ENCODE assay signal across 17 cellular contexts in genomic region chr6:123986938-123987337, GRCh38.
DNase-seq lines count a peak whose midpoint lies in the region; ATAC-seq and TF ChIP-seq lines count a peak whose summit lies in the region.
"Had no signal": no experiment of that assay in that cellular context is flagged by ENCODE, and none has a peak within 500 bp of the region (broad histone marks: within the 10 kb centered on the region; RNA-seq: fewer than 3 reads in every experiment).

No MANE protein-coding gene starts in this region.

- no peak for TF ChIP-seq CTCF in RWPE1 (conservative IDR thresholded peaks at IDR 0.05; ENCODE audit: low read depth)
- TF ChIP-seq CTCF in type B pancreatic cell (conservative IDR thresholded peaks at IDR 0.05), result no peak

- no peak overlapping the region for H3K27ac ChIP-seq in RWPE1
- H3K27ac ChIP-seq: BLaER1 treated with 17β-estradiol and CSF1 and Interleukin-3, amounts not matched to agents 10 nM and 100 nM; PC-9 had no signal

- no peaks in the 10 kb centered on the region for H3K27me3 Mint-ChIP-seq in type B pancreatic cell
- H3K27me3 Mint-ChIP-seq: T-cell had no signal

- CTCF ChIA-PET in RWPE1 (lab: Yijun Ruan, JAX), result no interaction called here

- peaks cover 5% of the 10 kb centered on the region for H3K4me1 Mint-ChIP-seq in type B pancreatic cell (ENCODE audit: unreplicated experiment)
- H3K4me1 Mint-ChIP-seq: T-cell had no signal

- DNase-seq in activated effector memory CD4-positive, alpha-beta T cell treated with Interleukin-2 at 50 U/mL for 16 hours, result no peak
- no peak for DNase-seq in RWPE1 (ENCODE audit: low spot score)
- no peak for DNase-seq in type B pancreatic cell (ENCODE audit: extremely low spot score, unreplicated experiment)
- DNase-seq: COR-L47, H7, NCI-H1048, NCI-H345, NCI-H526 treated with DMSO at 0.1 percent for 48 hours, PC-9, T-cell, T1000 had no signal

- H3K27ac Mint-ChIP-seq in type B pancreatic cell, result no peak overlapping the region
- H3K27ac Mint-ChIP-seq: T-cell had no signal

- H3K9me3 Mint-ChIP-seq in type B pancreatic cell, result no peaks in the 10 kb centered on the region

- POLR2A ChIA-PET in RWPE1 (lab: Yijun Ruan, JAX; ENCODE audit: low non-redundant PET), result no interaction called here

- no peak overlapping the region for H3K4me3 Mint-ChIP-seq in type B pancreatic cell
- H3K4me3 Mint-ChIP-seq: T-cell had no signal

- ATAC-seq in GM18502 (IDR thresholded peaks at IDR 0.05; ENCODE audit: poor library complexity, unreplicated experiment) (peak; percentile 56), GM19395 (IDR thresholded peaks at IDR 0.05; ENCODE audit: unreplicated experiment) (peak; percentile 66), HG02798 (IDR thresholded peaks at IDR 0.05; ENCODE audit: poor library complexity, unreplicated experiment) (peak; percentile 51), HG03520 (IDR thresholded peaks at IDR 0.05; ENCODE audit: unreplicated experiment) (peak; percentile 60), GM18520 (IDR thresholded peaks at IDR 0.05; ENCODE audit: unreplicated experiment) (no peak)
- ATAC-seq: T-cell had no signal

- H3K36me3 Mint-ChIP-seq in type B pancreatic cell, result no peaks in the 10 kb centered on the region
- H3K36me3 Mint-ChIP-seq: T-cell had no signal
